ENCODE assay signal across 16 cellular contexts in the genomic region with DNA sequence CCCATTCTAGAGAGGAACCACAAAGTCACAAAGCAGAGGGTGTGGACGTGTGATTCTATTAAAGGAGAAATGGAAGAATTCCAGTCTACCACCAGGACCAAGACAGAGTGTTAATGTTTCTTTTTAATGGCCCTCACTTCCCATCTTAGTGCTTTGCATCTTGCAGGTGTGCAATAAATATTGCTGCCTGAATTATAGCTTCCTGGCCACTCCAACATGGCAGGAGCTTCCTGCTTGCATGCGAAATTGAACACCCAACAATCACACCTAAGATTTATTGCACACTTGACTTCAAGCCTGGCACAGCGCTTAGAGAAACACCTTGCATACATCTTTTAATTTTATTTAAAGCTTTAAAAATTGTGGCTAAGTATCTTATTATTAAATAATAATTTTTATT.
"Had no signal": no experiment of that assay in that cellular context is flagged by ENCODE, and none has a peak within 500 bp of the region (broad histone marks: within the 10 kb centered on the region; RNA-seq: fewer than 3 reads in every experiment).

No MANE protein-coding gene starts in this region.

- H2AFZ ChIP-seq: neural progenitor cell had no signal

- DNase-seq: activated CD4-positive, alpha-beta T cell treated with anti-CD3 and anti-CD28 coated beads, Interleukin-2, amount 50 U/mL, for 4 hours; activated effector memory CD4-positive, alpha-beta T cell treated with Interleukin-2 at 50 U/mL for 16 hours; activated T-cell treated with anti-CD3 and anti-CD28 coated beads, Interleukin-2, amount 50 U/mL, for 1 hour; cortex of kidney; effector memory CD4-positive, alpha-beta T cell; left ventricle myocardium inferior; pancreas; stimulated activated CD4-positive, alpha-beta T cell treated with anti-CD3 and anti-CD28 coated beads, Interleukin-2, amount 100 ng/mL, for 48 hours; stimulated activated CD8-positive, alpha-beta memory T cell treated with anti-CD3 and anti-CD28 coated beads, Interleukin-4, amount 100 ng/mL, for 48 hours; stimulated activated naive CD8-positive, alpha-beta T cell treated with anti-CD3 and anti-CD28 coated beads, Interleukin-15, Interleukin-2, amounts not matched to agents 100 U/mL and 50 U/mL, for 24 hours; testis had no signal

- H3K9ac ChIP-seq: neural progenitor cell had no signal

- H3K4me1 ChIP-seq: heart left ventricle, left ventricle myocardium inferior, neural progenitor cell, pancreas, testis had no signal

- H3K9me3 ChIP-seq: pancreas, testis had no signal

- H3K36me3 ChIP-seq: heart left ventricle, left ventricle myocardium inferior, neural progenitor cell, pancreas had no signal

- H3K4me3 ChIP-seq: heart left ventricle, left ventricle myocardium inferior, neural progenitor cell, pancreas, testis had no signal

- H3K4me2 ChIP-seq: neural progenitor cell had no signal

- H3K27ac ChIP-seq: heart left ventricle, left ventricle myocardium inferior, neural progenitor cell, pancreas, testis had no signal

- FAIRE-seq: frontal cortex, islet of Langerhans, pancreas, urothelium cell line had no signal

- H3K27me3 ChIP-seq: heart left ventricle, neural progenitor cell, pancreas, testis had no signal

- ATAC-seq: heart left ventricle; pancreas; stimulated activated naive CD8-positive, alpha-beta T cell treated with anti-CD3 and anti-CD28 coated beads, Interleukin-15, Interleukin-2, amounts not matched to agents 100 U/mL and 50 U/mL, for 24 hours had no signal
